Comparison of ENCODE assay signal across 9 cellular contexts in genomic region chr19:23817519-23817918, GRCh38. TPM values are rescaled to one million over a fixed set of nuclear protein-coding genes. Genes with fewer than 3 reads are reported as not detected.
DNase-seq lines count a peak whose midpoint lies in the region; FAIRE-seq and TF ChIP-seq lines count a peak whose summit lies in the region.
"Had no signal": no experiment of that assay in that cellular context is flagged by ENCODE, and none has a peak within 500 bp of the region (broad histone marks: within the 10 kb centered on the region; RNA-seq: fewer than 3 reads in every experiment).

No MANE protein-coding gene starts in this region.

- DNase-seq in NCI-H510A treated with DMSO at 0.1 percent for 48 hours (lab: John Stamatoyannopoulos, UW) (peak; percentile 3), NCI-H510A (lab: John Stamatoyannopoulos, UW) (no peak), NT2/D1 (ENCODE audit: low read depth, low spot score) (peak; percentile 47), astrocyte (ENCODE audit: low read depth) (peak; percentile 8), medulla oblongata (ENCODE audit: extremely low spot score) (peak; percentile 8), GM19239 (ENCODE audit: insufficient read length, low spot score) (no peak), NCI-H345 (lab: John Stamatoyannopoulos, UW) (no peak)
- DNase-seq in activated T-helper 1 cell treated with anti-CD3 and anti-CD28 coated beads, Interleukin-12 subunit alpha, Interleukin-12 subunit beta, Interleukin-2, Interleukin-4 antibody, amounts not matched to agents 30 ng/mL and 10 ng/mL and 1 ng/mL, durations not matched to agents 14 hours and 24 hours and 36 hours (ENCODE audit: low spot score) = no peak

- no peak overlapping the region for H3K4me3 ChIP-seq in NT2/D1 (ENCODE audit: insufficient read length, low read depth)
- no peak overlapping the region for H3K4me3 ChIP-seq in astrocyte (ENCODE audit: insufficient read depth, low read depth, low read length)

- H3K36me3 ChIP-seq in NT2/D1 (ENCODE audit: insufficient read depth, insufficient read length, low read length) = no peaks in the 10 kb centered on the region
- H3K36me3 ChIP-seq in astrocyte (ENCODE audit: insufficient read depth, low read length) = no peaks in the 10 kb centered on the region

- no peaks in the 10 kb centered on the region for H3K27me3 Mint-ChIP-seq in astrocyte (ENCODE audit: low read depth, unreplicated experiment)
- no peaks in the 10 kb centered on the region for H3K27me3 Mint-ChIP-seq in activated T-helper 1 cell treated with anti-CD3 and anti-CD28 coated beads, Interleukin-12 subunit alpha, Interleukin-12 subunit beta, Interleukin-2, Interleukin-4 antibody, amounts not matched to agents 30 ng/mL and 10 ng/mL and 1 ng/mL, durations not matched to agents 14 hours and 24 hours and 36 hours (ENCODE audit: insufficient read depth)

- no peak overlapping the region for H3K9ac ChIP-seq in NT2/D1 (ENCODE audit: insufficient read length, low read depth)
- H3K9ac ChIP-seq in astrocyte (ENCODE audit: low read length) = no peak overlapping the region

- peaks cover 29% of the 10 kb centered on the region for H3K9me3 Mint-ChIP-seq in astrocyte (ENCODE audit: unreplicated experiment)
- H3K9me3 Mint-ChIP-seq in activated T-helper 1 cell treated with anti-CD3 and anti-CD28 coated beads, Interleukin-12 subunit alpha, Interleukin-12 subunit beta, Interleukin-2, Interleukin-4 antibody, amounts not matched to agents 30 ng/mL and 10 ng/mL and 1 ng/mL, durations not matched to agents 14 hours and 24 hours and 36 hours = peaks cover 49% of the 10 kb centered on the region

- no peaks in the 10 kb centered on the region for H3K4me1 ChIP-seq in NT2/D1 (ENCODE audit: insufficient read depth, insufficient read length)
- H3K4me1 ChIP-seq in astrocyte (ENCODE audit: insufficient read depth, low read length) = no peaks in the 10 kb centered on the region

- TF ChIP-seq CTCF in astrocyte (IDR thresholded peaks at IDR 0.05; ENCODE audit: insufficient read depth, low read depth, low read length) = no peak

- peaks cover 47% of the 10 kb centered on the region for H3K9me3 ChIP-seq in NT2/D1 (ENCODE audit: insufficient read depth, low read length)
- peaks cover 5% of the 10 kb centered on the region for H3K9me3 ChIP-seq in astrocyte (ENCODE audit: insufficient read depth, low read depth, low read length)

- H3K27ac ChIP-seq in astrocyte (ENCODE audit: low read depth, low read length) = no peak overlapping the region

- H3K36me3 Mint-ChIP-seq in astrocyte (ENCODE audit: low read depth, unreplicated experiment) = peaks cover 2% of the 10 kb centered on the region
- H3K36me3 Mint-ChIP-seq in activated T-helper 1 cell treated with anti-CD3 and anti-CD28 coated beads, Interleukin-12 subunit alpha, Interleukin-12 subunit beta, Interleukin-2, Interleukin-4 antibody, amounts not matched to agents 30 ng/mL and 10 ng/mL and 1 ng/mL, durations not matched to agents 14 hours and 24 hours and 36 hours (ENCODE audit: low read depth) = peaks cover 2% of the 10 kb centered on the region

- H3K4me3 Mint-ChIP-seq in astrocyte (ENCODE audit: unreplicated experiment) = no peak overlapping the region
- H3K4me3 Mint-ChIP-seq in activated T-helper 1 cell treated with anti-CD3 and anti-CD28 coated beads, Interleukin-12 subunit alpha, Interleukin-12 subunit beta, Interleukin-2, Interleukin-4 antibody, amounts not matched to agents 30 ng/mL and 10 ng/mL and 1 ng/mL, durations not matched to agents 14 hours and 24 hours and 36 hours = no peak overlapping the region

- FAIRE-seq in astrocyte (lab: Jason Lieb, UNC) = no peak
- FAIRE-seq in GM19239 (lab: Jason Lieb, UNC) = no peak
- FAIRE-seq: G401.6 had no signal

- intact Hi-C loops in activated T-helper 1 cell treated with anti-CD3 and anti-CD28 coated beads, Interleukin-12 subunit alpha, Interleukin-12 subunit beta, Interleukin-2, Interleukin-4 antibody, amounts not matched to agents 30 ng/mL and 10 ng/mL and 1 ng/mL, durations not matched to agents 14 hours and 24 hours and 36 hours (cut with micrococcal nuclease) = no loop called here

- no peaks in the 10 kb centered on the region for H3K27me3 ChIP-seq in NT2/D1 (ENCODE audit: insufficient read depth, insufficient read length)
- H3K27me3 ChIP-seq in astrocyte (ENCODE audit: insufficient read depth, low read length) = no peaks in the 10 kb centered on the region

- no peaks in the 10 kb centered on the region for H3K4me1 Mint-ChIP-seq in astrocyte (ENCODE audit: low read depth, unreplicated experiment)
- H3K4me1 Mint-ChIP-seq in activated T-helper 1 cell treated with anti-CD3 and anti-CD28 coated beads, Interleukin-12 subunit alpha, Interleukin-12 subunit beta, Interleukin-2, Interleukin-4 antibody, amounts not matched to agents 30 ng/mL and 10 ng/mL and 1 ng/mL, durations not matched to agents 14 hours and 24 hours and 36 hours (ENCODE audit: low read depth) = no peaks in the 10 kb centered on the region

- no peaks in the 10 kb centered on the region for H4K20me1 ChIP-seq in astrocyte (ENCODE audit: insufficient read depth, low read length)

- no peak overlapping the region for H2AFZ ChIP-seq in astrocyte (ENCODE audit: low read depth, low read length)

- no peak overlapping the region for H3K4me2 ChIP-seq in astrocyte (ENCODE audit: low read length)

- no peak overlapping the region for H3K27ac Mint-ChIP-seq in astrocyte (ENCODE audit: unreplicated experiment)
- no peak overlapping the region for H3K27ac Mint-ChIP-seq in activated T-helper 1 cell treated with anti-CD3 and anti-CD28 coated beads, Interleukin-12 subunit alpha, Interleukin-12 subunit beta, Interleukin-2, Interleukin-4 antibody, amounts not matched to agents 30 ng/mL and 10 ng/mL and 1 ng/mL, durations not matched to agents 14 hours and 24 hours and 36 hours

- no peaks in the 10 kb centered on the region for H3K79me2 ChIP-seq in astrocyte (ENCODE audit: insufficient read depth, low read length)

RNA-seq across cellular contexts. Expression of gene ZNF681, which starts 58.8 kb away (rescaled TPM):
- 1.3 and 3.1 TPM in 2 replicates for total RNA-seq in astrocyte
- total RNA-seq in activated T-helper 1 cell treated with anti-CD3 and anti-CD28 coated beads, Interleukin-12 subunit alpha, Interleukin-12 subunit beta, Interleukin-2, Interleukin-4 antibody, amounts not matched to agents 30 ng/mL and 10 ng/mL and 1 ng/mL, durations not matched to agents 14 hours and 24 hours and 36 hours = 3.0 and 3.3 TPM in 2 replicates

Comparison
In these comparisons a context has a peak if more than half of its experiments do, and no peak if none do; other contexts are left out.
1. DNase-seq: peak in NCI-H510A treated with DMSO at 0.1 percent for 48 hours (single experiment), NT2/D1 (single experiment), astrocyte (single experiment) and medulla oblongata (single experiment); none in NCI-H510A (single experiment), activated T-helper 1 cell treated with anti-CD3 and anti-CD28 coated beads, Interleukin-12 subunit alpha, Interleukin-12 subunit beta, Interleukin-2, Interleukin-4 antibody, amounts not matched to agents 30 ng/mL and 10 ng/mL and 1 ng/mL, durations not matched to agents 14 hours and 24 hours and 36 hours (single experiment), GM19239 (single experiment) and NCI-H345 (single experiment).